In genomic region chr13:23858586-23858985, GRCh38 we compare ENCODE assay signal across 30 cellular contexts. TPM values are rescaled to one million over a fixed set of nuclear protein-coding genes. Genes with fewer than 3 reads are reported as not detected.
"Had no signal": no experiment of that assay in that cellular context is flagged by ENCODE, and none has a peak within 500 bp of the region (broad histone marks: within the 10 kb centered on the region; RNA-seq: fewer than 3 reads in every experiment).

No MANE protein-coding gene starts in this region.

- H3K36me3 ChIP-seq: adrenal gland had no signal

- H3K9me3 ChIP-seq: adrenal gland, ascending aorta, sigmoid colon, upper lobe of left lung had no signal

- ATAC-seq: activated CD4-positive, alpha-beta T cell treated with anti-CD3 and anti-CD28 coated beads for 36 hours; activated T-cell treated with anti-CD3 and anti-CD28 coated beads, Interleukin-2, amount 50 U/mL, for 4 hours; left cardiac atrium; naive thymus-derived CD4-positive, alpha-beta T cell had no signal

- DNase-seq: activated B cell treated with CpG ODN at 0.5 μM for 24 hours; activated CD4-positive, alpha-beta T cell treated with anti-CD3 and anti-CD28 coated beads for 36 hours; activated CD4-positive, alpha-beta T cell treated with anti-CD3 and anti-CD28 coated beads, Interleukin-2, amount 50 U/mL, for 48 hours; activated CD8-positive, alpha-beta memory T cell treated with anti-CD3 and anti-CD28 coated beads, Interleukin-2, amount 50 U/mL, for 48 hours; activated naive CD4-positive, alpha-beta T cell; activated T-cell treated with anti-CD3 and anti-CD28 coated beads, Interleukin-2, amount 50 U/mL, for 4 hours; adrenal gland; central memory CD4-positive, alpha-beta T cell; endodermal cell; erythroblast; hippocampal formation; left cardiac atrium; naive thymus-derived CD4-positive, alpha-beta T cell; occipital lobe; posterior cingulate gyrus; sigmoid colon; stimulated activated CD4-positive, alpha-beta T cell treated with anti-CD3 and anti-CD28 coated beads, Interleukin-15, amount 100 ng/mL, for 24 hours; stimulated activated CD4-positive, alpha-beta T cell treated with anti-CD3 and anti-CD28 coated beads, Interleukin-2, amount 100 ng/mL, for 48 hours; stimulated activated naive CD4-positive, alpha-beta T cell treated with Interleukin-2 at 50 U/mL for 16 hours; T-helper 1 cell; T-helper 9 cell; upper lobe of left lung had no signal

- H3K4me1 ChIP-seq: adrenal gland, ascending aorta, sigmoid colon had no signal

- FAIRE-seq: frontal cortex had no signal

- H3K27me3 ChIP-seq: adrenal gland, ascending aorta, sigmoid colon, upper lobe of left lung had no signal

- H3K27ac ChIP-seq: adrenal gland, ascending aorta, sigmoid colon had no signal

- H3K4me3 ChIP-seq: adrenal gland, ascending aorta, sigmoid colon, smooth muscle cell, upper lobe of left lung had no signal

- H3K4me2 ChIP-seq: smooth muscle cell had no signal

RNA-seq across cellular contexts. Expression of gene C1QTNF9B, which starts 38.7 kb away (rescaled TPM):
- total RNA-seq: activated B cell treated with CpG ODN at 0.5 μM for 24 hours; activated CD4-positive, alpha-beta T cell treated with anti-CD3 and anti-CD28 coated beads for 36 hours; activated CD8-positive, alpha-beta memory T cell treated with anti-CD3 and anti-CD28 coated beads for 36 hours; activated T-cell treated with anti-CD3 and anti-CD28 coated beads, Interleukin-2, amount 50 U/mL, for 4 hours; activated T-helper 2 cell treated with anti-CD3 and anti-CD28 coated beads, Interferon-gamma antibody, Interleukin-2, Interleukin-4, amounts not matched to agents 10 μg/mL and 5 μg/mL and 100 μg/mL, durations not matched to agents 14 hours and 24 hours and 36 hours; adrenal gland; ascending aorta; endodermal cell; lower leg skin; naive thymus-derived CD4-positive, alpha-beta T cell; neural crest cell; occipital lobe; renal cortical epithelial cell; sigmoid colon; smooth muscle cell; upper lobe of left lung had no signal
- polyA plus RNA-seq: naive thymus-derived CD4-positive, alpha-beta T cell had no signal
